In the genomic region with DNA sequence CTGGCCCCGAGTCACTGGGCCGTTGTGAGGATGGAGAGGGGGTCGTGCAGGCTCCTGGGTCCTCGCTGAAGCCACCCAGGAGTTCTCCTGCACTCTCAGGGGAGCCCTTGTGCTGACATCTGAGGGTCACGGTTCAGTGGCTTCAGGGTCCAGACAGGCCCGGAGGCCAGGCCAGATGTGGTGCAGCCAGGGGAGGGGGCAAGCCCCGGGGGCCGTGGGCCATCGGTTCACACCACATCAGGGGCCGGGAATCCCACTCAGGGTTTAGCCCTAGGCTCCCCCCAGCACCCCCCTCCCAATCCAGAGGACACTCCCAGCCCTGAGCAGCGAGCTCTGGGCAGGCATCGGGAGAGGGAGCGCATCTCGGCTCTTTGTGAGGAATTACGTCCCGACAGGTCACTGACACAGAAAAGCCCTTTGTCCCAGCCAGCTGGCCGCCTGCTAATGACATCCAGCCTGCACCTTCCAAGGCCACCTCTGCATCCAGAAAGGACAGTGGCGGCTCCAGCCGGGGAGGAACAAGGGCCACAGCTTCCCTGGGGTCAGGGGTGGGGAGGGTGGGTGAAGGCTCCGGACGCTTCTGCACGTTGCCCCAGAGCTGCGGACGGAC, we compare ENCODE assay signal across 2 cellular contexts.
TF ChIP-seq lines count a peak whose summit lies in the region.

No MANE protein-coding gene starts in this region.

TF ChIP-seq in GM12878, 131 proteins besides CTCF, POLR2A, EP300 and RAD21:
- no peak for TF ChIP-seq RCOR1 (conservative IDR thresholded peaks at IDR 0.05; ENCODE audit: low read depth, low read length)
- no peak for TF ChIP-seq CHD2 (IDR thresholded peaks at IDR 0.05; ENCODE audit: borderline replicate concordance, low read depth, low read length)
- no peak for TF ChIP-seq SIN3A (IDR thresholded peaks at IDR 0.05; ENCODE audit: low read depth, low read length)
- TF ChIP-seq PAX5 (IDR thresholded peaks at IDR 0.05; ENCODE audit: borderline replicate concordance, low read depth, low read length): 0 out of 2 replicates have a peak, but pooled peaks have one; percentile 8
TF ChIP-seq in GM12878: peak in this region for 1.

TF ChIP-seq in H1, 55 proteins besides CTCF, POLR2A, EP300 and RAD21:
- no peak for TF ChIP-seq CREB1 (IDR thresholded peaks at IDR 0.05)
- TF ChIP-seq EZH2 (IDR thresholded peaks at IDR 0.05; ENCODE audit: low read depth, low read length, severe bottlenecking): no peak
- no peak for TF ChIP-seq SIN3A (conservative IDR thresholded peaks at IDR 0.05 in 1 of 2, IDR thresholded peaks at IDR 0.05 in 1 of 2; ENCODE audit: low read depth in 1 of 2, low read length in 2 of 2)
- TF ChIP-seq GABPA (IDR thresholded peaks at IDR 0.05; ENCODE audit: borderline replicate concordance, insufficient read depth, low read length): no peak
- TF ChIP-seq KDM1A (IDR thresholded peaks at IDR 0.05; ENCODE audit: borderline replicate concordance, low read length): no peak
- TF ChIP-seq JUND (IDR thresholded peaks at IDR 0.05; ENCODE audit: low read length): no peak
- no peak for TF ChIP-seq RBBP5 (IDR thresholded peaks at IDR 0.05; ENCODE audit: borderline replicate concordance, low read depth, low read length)
- no peak for TF ChIP-seq SP2 (IDR thresholded peaks at IDR 0.05; ENCODE audit: low read length)
- no peak for TF ChIP-seq BACH1 (IDR thresholded peaks at IDR 0.05; ENCODE audit: low read length)
